Comparison of ENCODE assay signal across 1 cellular context in the genomic region with DNA sequence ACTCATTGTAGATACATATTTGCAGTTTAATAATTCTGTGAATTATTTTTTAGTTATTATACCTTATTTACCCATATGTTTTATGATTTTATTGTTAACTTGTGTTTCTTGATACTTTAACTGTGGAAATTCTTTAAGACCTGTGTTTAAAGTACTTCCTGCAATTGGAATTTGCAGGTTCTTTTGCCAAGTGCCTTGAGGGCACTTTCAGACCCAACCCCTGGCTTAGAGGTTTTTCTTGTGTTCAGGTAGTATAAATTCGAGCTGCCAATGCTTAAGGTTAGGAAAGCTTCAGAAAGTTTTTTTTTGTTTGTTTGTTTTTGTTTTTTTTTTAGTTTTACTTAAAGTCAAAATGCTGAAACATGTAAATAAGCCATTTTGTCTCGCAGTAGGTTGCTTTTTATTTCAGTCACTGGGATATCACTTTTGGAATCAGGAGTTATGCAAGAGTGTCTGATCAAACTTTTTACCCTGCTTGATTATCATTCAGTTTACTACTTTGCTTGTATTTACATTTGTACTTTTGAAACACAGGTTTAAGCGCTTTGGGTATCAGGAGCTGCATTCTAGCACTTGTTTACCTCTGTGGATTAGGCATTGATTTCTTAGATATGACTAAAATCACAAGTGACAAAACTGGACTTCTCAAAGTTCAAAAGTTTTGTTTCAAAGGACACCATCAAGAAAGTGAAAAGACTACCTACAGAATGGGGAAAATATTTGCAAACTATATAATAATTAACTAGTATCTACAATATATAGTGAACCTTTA.
TF ChIP-seq lines count a peak whose summit lies in the region.

No MANE protein-coding gene starts in this region.

TF ChIP-seq in HepG2, 621 proteins besides CTCF, POLR2A, EP300 and RAD21 (continued from another document and continues in another):
- TF ChIP-seq ZBTB8A (CRISPR knock-in tag; IDR thresholded peaks at IDR 0.05; ENCODE audit: borderline replicate concordance, low read depth) (no peak), SIX1 (CRISPR knock-in tag; IDR thresholded peaks at IDR 0.05; ENCODE audit: borderline replicate concordance) (peak; percentile 81), ZNF468 (CRISPR knock-in tag; IDR thresholded peaks at IDR 0.05) (no peak), ZNF704 (CRISPR knock-in tag; IDR thresholded peaks at IDR 0.05; ENCODE audit: borderline replicate concordance) (no peak; the same call in 1 of the 2 replicates), GPN1 (CRISPR knock-in tag; IDR thresholded peaks at IDR 0.05; ENCODE audit: borderline replicate concordance) (no peak), NR3C1 (CRISPR knock-in tag; IDR thresholded peaks at IDR 0.05) (no peak), ZNF781 (CRISPR knock-in tag; IDR thresholded peaks at IDR 0.05; ENCODE audit: borderline replicate concordance, not compliant biosample characterization) (no peak), HDAC6 (IDR thresholded peaks at IDR 0.05; ENCODE audit: low read depth, low read length) (no peak), NBN (conservative IDR thresholded peaks at IDR 0.05) (no peak), TARDBP (CRISPR knock-in tag; IDR thresholded peaks at IDR 0.05) (peak; percentile 75; the same call in 1 of the 2 replicates), CSRNP2 (CRISPR knock-in tag; conservative IDR thresholded peaks at IDR 0.05; ENCODE audit: low read depth) (no peak), SIN3A (IDR thresholded peaks at IDR 0.05; ENCODE audit: borderline replicate concordance, low read depth, low read length) (no peak), ATF5 (CRISPR knock-in tag; IDR thresholded peaks at IDR 0.05; ENCODE audit: low read depth) (no peak), ZNF768 (CRISPR knock-in tag; IDR thresholded peaks at IDR 0.05) (no peak), SMC3 (IDR thresholded peaks at IDR 0.05; ENCODE audit: low read length) (no peak), FOXO1 (CRISPR knock-in tag; IDR thresholded peaks at IDR 0.05) (peak; percentile 94; the same call in 1 of the 2 replicates), ZNF101 (CRISPR knock-in tag; IDR thresholded peaks at IDR 0.05; ENCODE audit: borderline replicate concordance, low read depth) (0 out of 2 replicates have a peak, but pooled peaks have one; percentile 54), SMAD1 (CRISPR knock-in tag; IDR thresholded peaks at IDR 0.05; ENCODE audit: borderline replicate concordance, low read depth) (no peak), IKZF4 (CRISPR knock-in tag; IDR thresholded peaks at IDR 0.05; ENCODE audit: borderline replicate concordance, low read depth, not compliant biosample characterization) (no peak), ZNF782 (CRISPR knock-in tag; IDR thresholded peaks at IDR 0.05; ENCODE audit: borderline replicate concordance) (no peak), PHF8 (CRISPR knock-in tag; IDR thresholded peaks at IDR 0.05) (no peak), ELF3 (CRISPR knock-in tag; IDR thresholded peaks at IDR 0.05) (peak; percentile 36; the same call in 1 of the 2 replicates), SUZ12 (IDR thresholded peaks at IDR 0.05; ENCODE audit: low read depth, low read length) (no peak), ATAD3A (CRISPR knock-in tag; IDR thresholded peaks at IDR 0.05) (no peak), JUND (CRISPR knock-in tag; IDR thresholded peaks at IDR 0.05) (no peak), ZNF296 (CRISPR knock-in tag; conservative IDR thresholded peaks at IDR 0.05) (no peak), ZNF776 (CRISPR knock-in tag; IDR thresholded peaks at IDR 0.05) (no peak), FOXP4 (CRISPR knock-in tag; IDR thresholded peaks at IDR 0.05) (peak; percentile 100), CHD2 (IDR thresholded peaks at IDR 0.05; ENCODE audit: low read depth, low read length) (no peak), FOSL2 (CRISPR knock-in tag; IDR thresholded peaks at IDR 0.05) (no peak), ZNF556 (CRISPR knock-in tag; IDR thresholded peaks at IDR 0.05; ENCODE audit: borderline replicate concordance) (no peak), ARID3A (IDR thresholded peaks at IDR 0.05; ENCODE audit: low read depth, low read length) (peak; percentile 94), HMG20A (CRISPR knock-in tag; IDR thresholded peaks at IDR 0.05; ENCODE audit: borderline replicate concordance) (peak; percentile 82; the same call in 1 of the 2 replicates), ZNF660 (CRISPR knock-in tag; IDR thresholded peaks at IDR 0.05; ENCODE audit: borderline replicate concordance, low read depth) (no peak), MTA1 (CRISPR knock-in tag; IDR thresholded peaks at IDR 0.05; ENCODE audit: borderline replicate concordance) (no peak), ZBTB4 (CRISPR knock-in tag; IDR thresholded peaks at IDR 0.05; ENCODE audit: borderline replicate concordance) (no peak), KAT7 (CRISPR knock-in tag; IDR thresholded peaks at IDR 0.05; ENCODE audit: borderline replicate concordance) (no peak), SMAD3 (CRISPR knock-in tag; IDR thresholded peaks at IDR 0.05) (peak; percentile 70; the same call in 1 of the 2 replicates), RFXAP (CRISPR knock-in tag; IDR thresholded peaks at IDR 0.05; ENCODE audit: borderline replicate concordance) (no peak), ZNF143 (CRISPR knock-in tag; IDR thresholded peaks at IDR 0.05) (no peak), NR2C2 (CRISPR knock-in tag; IDR thresholded peaks at IDR 0.05; ENCODE audit: borderline replicate concordance) (peak; percentile 53; the same call in 1 of the 2 replicates)
- TF ChIP-seq, protein P1, sequence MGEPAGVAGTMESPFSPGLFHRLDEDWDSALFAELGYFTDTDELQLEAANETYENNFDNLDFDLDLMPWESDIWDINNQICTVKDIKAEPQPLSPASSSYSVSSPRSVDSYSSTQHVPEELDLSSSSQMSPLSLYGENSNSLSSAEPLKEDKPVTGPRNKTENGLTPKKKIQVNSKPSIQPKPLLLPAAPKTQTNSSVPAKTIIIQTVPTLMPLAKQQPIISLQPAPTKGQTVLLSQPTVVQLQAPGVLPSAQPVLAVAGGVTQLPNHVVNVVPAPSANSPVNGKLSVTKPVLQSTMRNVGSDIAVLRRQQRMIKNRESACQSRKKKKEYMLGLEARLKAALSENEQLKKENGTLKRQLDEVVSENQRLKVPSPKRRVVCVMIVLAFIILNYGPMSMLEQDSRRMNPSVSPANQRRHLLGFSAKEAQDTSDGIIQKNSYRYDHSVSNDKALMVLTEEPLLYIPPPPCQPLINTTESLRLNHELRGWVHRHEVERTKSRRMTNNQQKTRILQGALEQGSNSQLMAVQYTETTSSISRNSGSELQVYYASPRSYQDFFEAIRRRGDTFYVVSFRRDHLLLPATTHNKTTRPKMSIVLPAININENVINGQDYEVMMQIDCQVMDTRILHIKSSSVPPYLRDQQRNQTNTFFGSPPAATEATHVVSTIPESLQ (CRISPR knock-in tag; conservative IDR thresholded peaks at IDR 0.05) = no peak
- TF ChIP-seq, protein P2, sequence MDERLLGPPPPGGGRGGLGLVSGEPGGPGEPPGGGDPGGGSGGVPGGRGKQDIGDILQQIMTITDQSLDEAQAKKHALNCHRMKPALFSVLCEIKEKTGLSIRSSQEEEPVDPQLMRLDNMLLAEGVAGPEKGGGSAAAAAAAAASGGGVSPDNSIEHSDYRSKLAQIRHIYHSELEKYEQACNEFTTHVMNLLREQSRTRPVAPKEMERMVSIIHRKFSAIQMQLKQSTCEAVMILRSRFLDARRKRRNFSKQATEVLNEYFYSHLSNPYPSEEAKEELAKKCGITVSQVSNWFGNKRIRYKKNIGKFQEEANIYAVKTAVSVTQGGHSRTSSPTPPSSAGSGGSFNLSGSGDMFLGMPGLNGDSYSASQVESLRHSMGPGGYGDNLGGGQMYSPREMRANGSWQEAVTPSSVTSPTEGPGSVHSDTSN (CRISPR knock-in tag; IDR thresholded peaks at IDR 0.05) = no peak
- TF ChIP-seq, protein P3, sequence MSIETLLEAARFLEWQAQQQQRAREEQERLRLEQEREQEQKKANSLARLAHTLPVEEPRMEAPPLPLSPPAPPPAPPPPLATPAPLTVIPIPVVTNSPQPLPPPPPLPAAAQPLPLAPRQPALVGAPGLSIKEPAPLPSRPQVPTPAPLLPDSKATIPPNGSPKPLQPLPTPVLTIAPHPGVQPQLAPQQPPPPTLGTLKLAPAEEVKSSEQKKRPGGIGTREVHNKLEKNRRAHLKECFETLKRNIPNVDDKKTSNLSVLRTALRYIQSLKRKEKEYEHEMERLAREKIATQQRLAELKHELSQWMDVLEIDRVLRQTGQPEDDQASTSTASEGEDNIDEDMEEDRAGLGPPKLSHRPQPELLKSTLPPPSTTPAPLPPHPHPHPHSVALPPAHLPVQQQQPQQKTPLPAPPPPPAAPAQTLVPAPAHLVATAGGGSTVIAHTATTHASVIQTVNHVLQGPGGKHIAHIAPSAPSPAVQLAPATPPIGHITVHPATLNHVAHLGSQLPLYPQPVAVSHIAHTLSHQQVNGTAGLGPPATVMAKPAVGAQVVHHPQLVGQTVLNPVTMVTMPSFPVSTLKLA (IDR thresholded peaks at IDR 0.05) = no peak
- TF ChIP-seq, protein P4, sequence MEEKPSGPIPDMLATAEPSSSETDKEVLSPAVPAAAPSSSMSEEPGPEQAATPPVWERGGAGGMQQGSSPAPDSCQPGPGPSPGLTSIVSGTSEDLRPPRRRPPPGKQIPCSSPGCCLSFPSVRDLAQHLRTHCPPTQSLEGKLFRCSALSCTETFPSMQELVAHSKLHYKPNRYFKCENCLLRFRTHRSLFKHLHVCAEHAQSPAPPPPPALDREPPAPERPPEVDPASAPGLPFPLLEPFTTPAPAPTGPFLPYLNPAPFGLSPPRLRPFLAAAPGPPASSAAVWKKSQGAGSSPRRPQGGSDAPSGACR (CRISPR knock-in tag; IDR thresholded peaks at IDR 0.05) = peak; percentile 78; the same call in 1 of the 2 replicates
